In the genomic region with DNA sequence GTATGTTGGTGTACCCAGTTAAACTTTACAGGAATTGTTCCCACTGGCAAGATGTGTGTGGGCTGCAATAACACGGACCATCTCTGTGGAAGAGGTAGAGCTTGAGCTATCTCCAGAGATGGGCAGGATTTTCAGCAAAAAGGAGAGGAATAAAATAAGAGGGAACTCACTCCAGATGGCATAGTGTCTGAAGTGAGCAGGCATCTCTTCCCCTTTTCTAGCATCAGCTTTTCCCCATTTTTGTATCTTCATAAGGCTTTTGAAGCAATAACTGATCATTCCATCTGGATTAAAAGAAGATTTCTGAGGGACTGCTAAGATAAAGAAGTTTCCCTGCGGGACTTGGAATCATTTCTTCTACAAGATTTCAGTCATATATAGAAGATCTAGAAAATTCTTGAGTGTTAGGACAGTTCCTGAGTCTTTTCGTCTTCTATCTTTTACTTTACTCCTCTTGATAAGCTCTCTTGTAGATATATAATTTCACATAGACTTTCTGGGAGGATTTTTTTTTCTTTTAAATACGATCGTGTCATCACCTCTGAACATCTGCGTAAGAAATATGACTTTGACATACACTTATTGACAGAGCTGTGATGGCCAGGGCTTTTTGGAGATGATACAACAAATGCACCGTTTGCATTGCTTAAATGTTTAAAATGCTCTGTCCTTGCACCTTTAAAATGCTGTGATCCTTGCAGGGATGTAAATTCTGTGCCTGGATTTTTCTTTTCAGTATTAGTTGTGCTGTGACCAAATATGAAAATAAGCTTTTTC, we compare ENCODE assay signal across 10 cellular contexts. TPM values are rescaled to one million over a fixed set of nuclear protein-coding genes. Genes with fewer than 3 reads are reported as not detected.
DNase-seq lines count a peak whose midpoint lies in the region; ATAC-seq and TF ChIP-seq lines count a peak whose summit lies in the region.
"Had no signal": no experiment of that assay in that cellular context is flagged by ENCODE, and none has a peak within 500 bp of the region (broad histone marks: within the 10 kb centered on the region; RNA-seq: fewer than 3 reads in every experiment).

No MANE protein-coding gene starts in this region.

- no peaks in the 10 kb centered on the region for H3K9me2 ChIP-seq in MM.1S (replicated peaks; ENCODE audit: insufficient read depth, low read length)

- no peaks in the 10 kb centered on the region for H3K9me3 ChIP-seq in MM.1S (replicated peaks; ENCODE audit: insufficient read depth, low read length)

- TF ChIP-seq CTCF in MM.1S (IDR thresholded peaks at IDR 0.05; ENCODE audit: low read length) (no peak), coronary artery (IDR thresholded peaks at IDR 0.05) (no peak), neural crest cell (conservative IDR thresholded peaks at IDR 0.05) (no peak)

- no peak overlapping the region for H3K27ac Mint-ChIP-seq in neural crest cell (ENCODE audit: unreplicated experiment)

- H3K4me1 Mint-ChIP-seq in neural crest cell = peaks cover 57% of the 10 kb centered on the region

- H3K27ac ChIP-seq in MM.1S (ENCODE audit: low read length) (no peak overlapping the region), coronary artery (no peak overlapping the region)

- H4K20me1 ChIP-seq in MM.1S (ENCODE audit: insufficient read depth, low read length) = no peaks in the 10 kb centered on the region

- H3F3A ChIP-seq in MM.1S (ENCODE audit: insufficient read depth, low read length) = peaks cover 8% of the 10 kb centered on the region; the same call in 1 of the 2 replicates

- no peaks in the 10 kb centered on the region for H3K36me3 ChIP-seq in MM.1S (replicated peaks; ENCODE audit: insufficient read depth, low read length)

- H3K79me2 ChIP-seq in MM.1S (ENCODE audit: low read length) = peaks cover 19% of the 10 kb centered on the region

- no peaks in the 10 kb centered on the region for H3K9me3 Mint-ChIP-seq in neural crest cell

- peak overlapping the region; percentile 88 for H3K4me3 Mint-ChIP-seq in neural crest cell

- no peaks in the 10 kb centered on the region for H3K27me3 ChIP-seq in MM.1S (replicated peaks; ENCODE audit: insufficient read depth, low read length)

- no peak overlapping the region for H2AFZ ChIP-seq in MM.1S (ENCODE audit: low read length)

- peaks cover 5% of the 10 kb centered on the region for H3K36me3 Mint-ChIP-seq in neural crest cell (ENCODE audit: low read depth)

- H3K4me3 ChIP-seq in MM.1S (ENCODE audit: low read length) (no peak overlapping the region), coronary artery (peak overlapping the region; percentile 99)

- H3K27me3 Mint-ChIP-seq in neural crest cell (ENCODE audit: low read depth) = peaks cover 18% of the 10 kb centered on the region

- DNase-seq in CD1c-positive myeloid dendritic cell (ENCODE audit: extremely low spot score) (peak; percentile 49), MM.1S (no peak), coronary artery (ENCODE audit: low spot score) (no peak), neural crest cell (ENCODE audit: low read depth, low spot score) (no peak), SKM-1 treated with dmso at 0.1 percent for 144 hours (lab: John Stamatoyannopoulos, UW; ENCODE audit: unreplicated experiment) (no peak)
- no peak for DNase-seq in stimulated activated naive CD4-positive, alpha-beta T cell (lab: John Stamatoyannopoulos, UW)
- DNase-seq: anterior cingulate cortex, NCI-H2081 had no signal

- H3K4me1 ChIP-seq in MM.1S (ENCODE audit: low read length) = peaks cover 29% of the 10 kb centered on the region

- H3K9ac ChIP-seq in MM.1S (ENCODE audit: low read length) = no peak overlapping the region

- no peak for ATAC-seq in GM21360 (IDR thresholded peaks at IDR 0.05; ENCODE audit: unreplicated experiment)
- ATAC-seq in GM19324 (IDR thresholded peaks at IDR 0.05; ENCODE audit: low FRiP score, unreplicated experiment) = no peak

- peak overlapping the region; percentile 57 for H3K4me2 ChIP-seq in MM.1S (ENCODE audit: low read depth, low read length)

RNA-seq across cellular contexts. Expression of gene CPD, which starts 2.1 kb away (rescaled TPM):
- 48.4 and 53.4 TPM in 2 replicates for total RNA-seq in neural crest cell

RNA-seq across cellular contexts. Expression of gene TMIGD1, which starts 47.0 kb away (rescaled TPM):
- total RNA-seq in neural crest cell = not detected in 2 replicates
